17 cellular contexts compared by ENCODE assay signal in genomic region chr20:50200482-50201104, GRCh38. TPM values are rescaled to one million over a fixed set of nuclear protein-coding genes. Genes with fewer than 3 reads are reported as not detected.
DNase-seq lines count a peak whose midpoint lies in the region; ATAC-seq and TF ChIP-seq lines count a peak whose summit lies in the region.
"Had no signal": no experiment of that assay in that cellular context is flagged by ENCODE, and none has a peak within 500 bp of the region (broad histone marks: within the 10 kb centered on the region; RNA-seq: fewer than 3 reads in every experiment).

No MANE protein-coding gene starts in this region.

- H3K4me2 ChIP-seq in DOHH2 (ENCODE audit: low read length), result peak overlapping the region; percentile 51; the same call in 1 of the 2 replicates
- no peak overlapping the region for H3K4me2 ChIP-seq in osteoblast (ENCODE audit: insufficient read depth, low read length)
- H3K4me2 ChIP-seq in PC-3 (ENCODE audit: low read length), result no peak overlapping the region
- H3K4me2 ChIP-seq: SK-N-SH had no signal

- no peaks in the 10 kb centered on the region for H3K9me2 ChIP-seq in DOHH2 (replicated peaks; ENCODE audit: control insufficient read depth, low read length)
- no peaks in the 10 kb centered on the region for H3K9me2 ChIP-seq in PC-3 (replicated peaks; ENCODE audit: low read length)
- H3K9me2 ChIP-seq: SK-N-SH had no signal

- BruUV-seq in PC-3 (replicated peaks; lab: Mats Ljungman, UMichigan), result no TSS peak

- H3K4me3 ChIP-seq in DOHH2 (ENCODE audit: low read length) (no peak overlapping the region), adipocyte (ENCODE audit: low read length) (no peak overlapping the region), osteoblast (ENCODE audit: insufficient read depth, low read length) (no peak overlapping the region), PC-3 (ENCODE audit: low read length) (no peak overlapping the region)

- intact Hi-C loops in PC-3 (cut with micrococcal nuclease), result no loop called here

- TF ChIP-seq CTCF in DOHH2 (IDR thresholded peaks at IDR 0.05; ENCODE audit: low read depth, low read length, poor library complexity, severe bottlenecking) (no peak), osteoblast (IDR thresholded peaks at IDR 0.05; ENCODE audit: extremely low read depth, low read depth, low read length) (no peak), PC-3 (conservative IDR thresholded peaks at IDR 0.05; ENCODE audit: low read depth, low read length) (no peak)

- H3K9me3 ChIP-seq in DOHH2 (ENCODE audit: control insufficient read depth, insufficient read depth, low read length), result peaks cover 4% of the 10 kb centered on the region; the same call in 1 of the 2 replicates
- H3K9me3 ChIP-seq in adipocyte (ENCODE audit: control insufficient read depth, low read length), result peaks cover 14% of the 10 kb centered on the region
- H3K9me3 ChIP-seq in osteoblast (ENCODE audit: low read depth, low read length), result no peaks in the 10 kb centered on the region
- no peaks in the 10 kb centered on the region for H3K9me3 ChIP-seq in PC-3 (ENCODE audit: low read length)
- H3K9me3 ChIP-seq: SK-N-SH had no signal

- CTCF ChIA-PET in PC-3 (lab: Charles Lee), result no interaction called here

- no peak overlapping the region for H2AFZ ChIP-seq in osteoblast (ENCODE audit: low read length)
- H2AFZ ChIP-seq in PC-3 (ENCODE audit: low read length), result no peak overlapping the region

- POLR2A ChIA-PET in PC-3 (lab: Charles Lee; ENCODE audit: unreplicated experiment), result no interaction called here

- H3K27me3 ChIP-seq in DOHH2 (ENCODE audit: control insufficient read depth, low read length), result no peaks in the 10 kb centered on the region
- H3K27me3 ChIP-seq in adipocyte (replicated peaks; ENCODE audit: control insufficient read depth, insufficient read depth, low read length), result no peaks in the 10 kb centered on the region
- H3K27me3 ChIP-seq in osteoblast (ENCODE audit: insufficient read depth, low read length), result no peaks in the 10 kb centered on the region
- H3K27me3 ChIP-seq in PC-3 (ENCODE audit: low read length), result no peaks in the 10 kb centered on the region

- 0 out of 2 replicates have a peak overlapping the region, but pooled peaks have one; percentile 14 for H3K27ac ChIP-seq in DOHH2 (ENCODE audit: low read depth, low read length)
- no peak overlapping the region for H3K27ac ChIP-seq in osteoblast (ENCODE audit: low read depth, low read length)
- no peak overlapping the region for H3K27ac ChIP-seq in PC-3 (ENCODE audit: low read length)

- H3K79me2 ChIP-seq in DOHH2 (ENCODE audit: control insufficient read depth, low read length) (no peaks in the 10 kb centered on the region), osteoblast (ENCODE audit: insufficient read depth, low read length) (no peaks in the 10 kb centered on the region), PC-3 (ENCODE audit: low read length) (no peaks in the 10 kb centered on the region)

- H3K9ac ChIP-seq in adipocyte (ENCODE audit: low read length) (peak overlapping the region; percentile 2), PC-3 (ENCODE audit: low read length) (no peak overlapping the region)
- H3K9ac ChIP-seq: SK-N-SH had no signal

- H3K36me3 ChIP-seq in DOHH2 (ENCODE audit: control insufficient read depth, low read length), result no peaks in the 10 kb centered on the region
- H3K36me3 ChIP-seq in adipocyte (ENCODE audit: control insufficient read depth, insufficient read depth, low read length, severe bottlenecking), result no peaks in the 10 kb centered on the region
- no peaks in the 10 kb centered on the region for H3K36me3 ChIP-seq in osteoblast (ENCODE audit: insufficient read depth, low read length)
- H3K36me3 ChIP-seq in PC-3 (ENCODE audit: low read depth, low read length), result no peaks in the 10 kb centered on the region

- DNase-seq in adipocyte (ENCODE audit: low read depth) (no peak), islet precursor cell (peak; percentile 45), osteoblast (ENCODE audit: insufficient read length, low spot score, missing footprints) (peak; percentile 68), NCI-H446 treated with DMSO at 0.1 percent for 48 hours (lab: John Stamatoyannopoulos, UW) (no peak), PC-3 (no peak), DMS79 (lab: John Stamatoyannopoulos, UW) (no peak)
- DNase-seq: ACHN; CD4-positive, alpha-beta memory T cell; GOT3; HFFc6; NCI-H1417 treated with DMSO at 0.1 percent for 48 hours; NCI-H2081 treated with DMSO at 0.1 percent for 48 hours; NCI-H2227 treated with DMSO at 0.1 percent for 48 hours; NCI-H526; SK-N-SH had no signal

- no peaks in the 10 kb centered on the region for H3F3A ChIP-seq in DOHH2 (ENCODE audit: control insufficient read depth, insufficient read depth)
- no peaks in the 10 kb centered on the region for H3F3A ChIP-seq in PC-3 (ENCODE audit: low read length, unreplicated experiment)

- H3K4me1 ChIP-seq in DOHH2 (ENCODE audit: control insufficient read depth, low read length), result peaks cover 36% of the 10 kb centered on the region
- H3K4me1 ChIP-seq in adipocyte (ENCODE audit: control insufficient read depth, insufficient read depth, low read length), result peaks cover 9% of the 10 kb centered on the region
- no peaks in the 10 kb centered on the region for H3K4me1 ChIP-seq in osteoblast (ENCODE audit: insufficient read depth, low read length)
- no peaks in the 10 kb centered on the region for H3K4me1 ChIP-seq in PC-3 (ENCODE audit: insufficient read depth, low read length)

- ATAC-seq in GM18511 (IDR thresholded peaks at IDR 0.05; ENCODE audit: unreplicated experiment) (no peak), PC-3 (no peak)

- H4K20me1 ChIP-seq in DOHH2 (ENCODE audit: control insufficient read depth, insufficient read depth, low read depth, low read length) (no peaks in the 10 kb centered on the region), osteoblast (ENCODE audit: insufficient read depth, low read length) (no peaks in the 10 kb centered on the region), PC-3 (ENCODE audit: low read length) (no peaks in the 10 kb centered on the region)

RNA-seq across cellular contexts. Expression of gene CEBPB, which starts 10.0 kb away (rescaled TPM):
- total RNA-seq in osteoblast, result 75.7 and 79.3 TPM in 2 replicates
- 103 and 122 TPM in 2 replicates for total RNA-seq in PC-3 (2014; rRNA removed)

RNA-seq across cellular contexts. Expression of gene PEDS1, which starts 47.1 kb away (rescaled TPM):
- 33.3 and 37.6 TPM in 2 replicates for total RNA-seq in osteoblast
- total RNA-seq in PC-3 (2014; rRNA removed), result 53.8 and 59.1 TPM in 2 replicates

Comparison
In these comparisons a context has a peak if more than half of its experiments do, and no peak if none do; other contexts are left out.
1. DNase-seq: peak in islet precursor cell (single experiment) and osteoblast (single experiment); none in adipocyte (single experiment), NCI-H446 treated with DMSO at 0.1 percent for 48 hours (single experiment), PC-3 (single experiment) and DMS79 (single experiment).